8 cellular contexts compared by ENCODE assay signal in the genomic region with DNA sequence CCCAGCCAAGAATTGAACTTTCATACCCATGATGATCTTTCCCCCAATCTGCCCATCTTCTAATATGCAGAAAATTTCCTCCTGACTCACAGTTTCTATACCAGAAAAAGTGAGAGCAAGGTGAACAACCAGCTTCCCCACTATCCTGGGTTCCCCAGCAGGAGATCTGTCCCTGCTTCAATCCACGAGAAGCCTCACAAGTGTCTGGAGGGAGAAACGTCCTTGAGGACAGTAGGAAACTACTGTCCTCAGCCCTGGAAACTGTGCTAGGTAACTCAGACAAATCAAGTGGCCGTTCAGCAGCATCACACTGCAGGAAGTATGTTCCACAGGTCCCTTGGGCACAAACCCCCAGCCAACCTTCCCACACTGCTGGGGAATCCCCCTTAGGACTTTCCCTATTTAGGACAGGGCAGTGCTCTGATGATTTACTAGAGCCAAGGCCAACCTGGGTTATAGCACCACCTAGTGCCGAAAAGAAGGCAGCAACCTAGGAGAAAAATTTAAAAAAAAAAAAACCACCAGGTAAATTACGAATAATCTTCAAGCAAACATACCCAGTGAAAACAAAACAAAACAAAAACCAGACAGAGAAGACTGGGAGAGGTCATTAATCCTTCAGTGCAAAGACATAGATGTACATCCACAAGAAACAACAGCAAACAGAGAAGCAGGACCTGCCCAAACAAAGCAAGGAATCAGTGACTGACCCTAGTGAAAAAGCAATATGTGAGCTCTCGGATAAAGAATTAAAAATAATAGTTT. TPM values are rescaled to one million over a fixed set of nuclear protein-coding genes. Genes with fewer than 3 reads are reported as not detected.
DNase-seq lines count a peak whose midpoint lies in the region; ATAC-seq and TF ChIP-seq lines count a peak whose summit lies in the region.

No MANE protein-coding gene starts in this region.

- peak; percentile 85 for TF ChIP-seq CTCF in osteoblast (IDR thresholded peaks at IDR 0.05; ENCODE audit: extremely low read depth, low read depth, low read length)

- H4K20me1 ChIP-seq in osteoblast (ENCODE audit: insufficient read depth, low read length), result no peaks in the 10 kb centered on the region

- no peaks in the 10 kb centered on the region for H3K36me3 ChIP-seq in osteoblast (ENCODE audit: insufficient read depth, low read length)

- H3K4me2 ChIP-seq in osteoblast (ENCODE audit: insufficient read depth, low read length), result peak overlapping the region; percentile 8

- H3K27ac ChIP-seq in epithelial cell of prostate (no peak overlapping the region), osteoblast (ENCODE audit: low read depth, low read length) (no peak overlapping the region)

- no peak overlapping the region for H2AFZ ChIP-seq in osteoblast (ENCODE audit: low read length)

- H3K4me1 ChIP-seq in osteoblast (ENCODE audit: insufficient read depth, low read length), result no peaks in the 10 kb centered on the region

- ATAC-seq in GM19438 (IDR thresholded peaks at IDR 0.05; ENCODE audit: low read depth, unreplicated experiment) (peak; percentile 99), HG03342 (IDR thresholded peaks at IDR 0.05; ENCODE audit: unreplicated experiment) (peak; percentile 99)

- no peaks in the 10 kb centered on the region for H3K9me3 ChIP-seq in osteoblast (ENCODE audit: low read depth, low read length)

- no peaks in the 10 kb centered on the region for H3K27me3 ChIP-seq in osteoblast (ENCODE audit: insufficient read depth, low read length)

- H3K4me3 ChIP-seq in osteoblast (ENCODE audit: insufficient read depth, low read length), result no peak overlapping the region

- H3K79me2 ChIP-seq in osteoblast (ENCODE audit: insufficient read depth, low read length), result no peaks in the 10 kb centered on the region

- peak; percentile 66 for DNase-seq in activated effector memory CD4-positive, alpha-beta T cell treated with anti-CD3 and anti-CD28 coated beads, Interleukin-2, amount 50 U/mL, for 16 hours
- no peak for DNase-seq in activated effector memory CD4-positive, alpha-beta T cell treated with Interleukin-2 at 50 U/mL for 16 hours
- DNase-seq in SK-N-DZ (ENCODE audit: low spot score), result peak; percentile 59
- DNase-seq in epithelial cell of prostate (ENCODE audit: low read depth, low spot score), result peak; percentile 8
- DNase-seq in osteoblast (ENCODE audit: insufficient read length, low spot score, missing footprints), result peak; percentile 21
- DNase-seq in OCI-M2 (lab: John Stamatoyannopoulos, UW; ENCODE audit: unreplicated experiment), result no peak

RNA-seq across cellular contexts. Expression of gene MORC1, which starts 36.0 kb away (rescaled TPM):
- polyA plus RNA-seq in SK-N-DZ (2014; cell fraction: cytosol; rRNA removed), result not detected in 2 replicates
- polyA plus RNA-seq in SK-N-DZ (2014; cell fraction: nucleus; rRNA removed), result not detected in 2 replicates
- total RNA-seq in osteoblast, result not detected in 2 replicates

RNA-seq across cellular contexts. Expression of gene C3orf85, which starts 54.6 kb away (rescaled TPM):
- polyA plus RNA-seq in SK-N-DZ (2014; cell fraction: cytosol; rRNA removed), result not detected in 2 replicates
- not detected in 2 replicates for polyA plus RNA-seq in SK-N-DZ (2014; cell fraction: nucleus; rRNA removed)
- not detected in 2 replicates for total RNA-seq in osteoblast

Comparison
In these comparisons a context has a peak if more than half of its experiments do, and no peak if none do; other contexts are left out.
1. DNase-seq: peak in activated effector memory CD4-positive, alpha-beta T cell treated with anti-CD3 and anti-CD28 coated beads, Interleukin-2, amount 50 U/mL, for 16 hours (single experiment), SK-N-DZ (single experiment), epithelial cell of prostate (single experiment) and osteoblast (single experiment); none in activated effector memory CD4-positive, alpha-beta T cell treated with Interleukin-2 at 50 U/mL for 16 hours (single experiment) and OCI-M2 (single experiment).